29 cellular contexts compared by ENCODE assay signal in genomic region chr14:101007765-101008164, GRCh38.
"Had no signal": no experiment of that assay in that cellular context is flagged by ENCODE, and none has a peak within 500 bp of the region (broad histone marks: within the 10 kb centered on the region; RNA-seq: fewer than 3 reads in every experiment).

No MANE protein-coding gene starts in this region.

- H3K27ac ChIP-seq: dorsolateral prefrontal cortex, esophagus muscularis mucosa, foreskin keratinocyte, gastroesophageal sphincter, heart left ventricle, hepatocyte, left lung, pancreas, right lobe of liver, suprapubic skin, transverse colon had no signal

- H3K4me3 ChIP-seq: dorsolateral prefrontal cortex, esophagus muscularis mucosa, gastroesophageal sphincter, heart left ventricle, hepatocyte, left lung, mucosa of descending colon, pancreas, right lobe of liver, suprapubic skin, transverse colon had no signal

- H3K9me3 ChIP-seq: pancreas, right lobe of liver, suprapubic skin had no signal

- H3K4me1 ChIP-seq: foreskin keratinocyte, gastroesophageal sphincter, pancreas, right lobe of liver, suprapubic skin, transverse colon had no signal

- H2AFZ ChIP-seq: hepatocyte had no signal

- DNase-seq: cerebellar nuclear complex; effector CD4-positive, alpha-beta T cell; foreskin keratinocyte; left cardiac atrium; mesenchymal stem cell; mucosa of descending colon; naive B cell; occipital lobe; pancreas; right lobe of liver; small intestine; stimulated activated CD4-positive, alpha-beta T cell treated with anti-CD3 and anti-CD28 coated beads, Interleukin-12 subunit alpha, Interleukin-12 subunit beta, amount 100 ng/mL, for 4 hours; stimulated activated CD4-positive, alpha-beta T cell treated with anti-CD3 and anti-CD28 coated beads, Interleukin-1b, Interleukin-23, amount 100 ng/mL, for 48 hours; stimulated activated CD4-positive, alpha-beta T cell treated with anti-CD3 and anti-CD28 coated beads, Interleukin-4, amount 100 ng/mL, for 1 hour; stimulated activated CD8-positive, alpha-beta memory T cell treated with anti-CD3 and anti-CD28 coated beads, Interleukin-4, amount 100 ng/mL, for 48 hours; stimulated activated naive CD4-positive, alpha-beta T cell; stimulated activated naive CD8-positive, alpha-beta T cell treated with anti-CD3 and anti-CD28 coated beads, Interleukin-15, amount 100 ng/mL, for 72 hours; transverse colon had no signal

- H3K9me3 Mint-ChIP-seq: natural killer cell treated with Interleukin-12 subunit alpha and Interleukin-12 subunit beta and Interleukin-15 and Interleukin-18, amount 100 ng/mL, for 72 hours had no signal

- FAIRE-seq: endothelial cell of umbilical vein, pancreas, small intestine had no signal

- H3K36me3 Mint-ChIP-seq: mesothelial cell of epicardium; natural killer cell treated with Interleukin-12 subunit alpha and Interleukin-12 subunit beta and Interleukin-15 and Interleukin-18, amount 100 ng/mL, for 72 hours had no signal

- H3K27ac Mint-ChIP-seq: mesothelial cell of epicardium; naive B cell; natural killer cell treated with Interleukin-12 subunit alpha and Interleukin-12 subunit beta and Interleukin-15 and Interleukin-18, amount 100 ng/mL, for 72 hours; progenitor cell of endocrine pancreas had no signal

- H3K4me1 Mint-ChIP-seq: stimulated activated naive CD8-positive, alpha-beta T cell treated with anti-CD3 and anti-CD28 coated beads, Interleukin-15, amount 100 ng/mL, for 72 hours had no signal

- H3K36me3 ChIP-seq: esophagus muscularis mucosa, gastroesophageal sphincter, heart left ventricle, left lung, pancreas, right lobe of liver, suprapubic skin, transverse colon had no signal

- ATAC-seq: foreskin keratinocyte; gastroesophageal sphincter; heart left ventricle; left cardiac atrium; left lung; mucosa of descending colon; natural killer cell treated with Interleukin-12 subunit alpha and Interleukin-12 subunit beta and Interleukin-15 and Interleukin-18, amount 100 ng/mL, for 72 hours; pancreas; right lobe of liver; stimulated activated naive CD8-positive, alpha-beta T cell treated with anti-CD3 and anti-CD28 coated beads, Interleukin-15, amount 100 ng/mL, for 72 hours had no signal

- H3K4me2 ChIP-seq: hepatocyte had no signal

- H3K27me3 ChIP-seq: esophagus muscularis mucosa, foreskin keratinocyte, heart left ventricle, hepatocyte, pancreas, right lobe of liver, transverse colon had no signal

- H3K4me3 Mint-ChIP-seq: mesothelial cell of epicardium; naive B cell; natural killer cell treated with Interleukin-12 subunit alpha and Interleukin-12 subunit beta and Interleukin-15 and Interleukin-18, amount 100 ng/mL, for 72 hours; stimulated activated naive CD8-positive, alpha-beta T cell treated with anti-CD3 and anti-CD28 coated beads, Interleukin-15, amount 100 ng/mL, for 72 hours had no signal
